Comparison of ENCODE assay signal across 24 cellular contexts in the genomic region with DNA sequence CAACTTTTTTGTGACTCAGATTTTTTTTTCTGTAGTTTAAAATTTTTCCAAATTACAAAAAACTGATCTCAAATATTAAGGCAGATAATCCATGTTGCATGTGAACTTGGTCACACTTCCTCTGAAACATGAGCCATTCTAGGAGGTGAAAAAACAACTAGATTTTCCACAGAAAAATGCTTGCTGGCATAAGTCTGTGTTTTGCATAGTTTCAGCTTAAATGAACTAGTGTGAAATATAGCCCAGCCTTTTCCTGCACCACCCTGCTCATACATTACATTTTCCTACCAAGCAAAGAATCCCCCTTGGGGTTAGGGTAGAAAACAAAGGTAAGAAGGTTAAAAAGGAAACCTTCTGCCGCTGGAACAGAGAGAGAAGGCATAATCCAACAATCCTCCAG. TPM values are rescaled to one million over a fixed set of nuclear protein-coding genes. Genes with fewer than 3 reads are reported as not detected.
DNase-seq lines count a peak whose midpoint lies in the region; ATAC-seq, FAIRE-seq and TF ChIP-seq lines count a peak whose summit lies in the region.
"Had no signal": no experiment of that assay in that cellular context is flagged by ENCODE, and none has a peak within 500 bp of the region (broad histone marks: within the 10 kb centered on the region; RNA-seq: fewer than 3 reads in every experiment).

No MANE protein-coding gene starts in this region.

- H3K4me1 ChIP-seq in endothelial cell of umbilical vein (ENCODE audit: control insufficient read depth, extremely low read depth, insufficient read depth, low read length) = no peaks in the 10 kb centered on the region

- H3K4me3 Mint-ChIP-seq in activated T-cell treated with anti-CD3 and anti-CD28 coated beads, Interleukin-2, amount 50 U/mL, for 24 hours = no peak overlapping the region
- H3K4me3 Mint-ChIP-seq in activated CD4-positive, alpha-beta T cell treated with anti-CD3 and anti-CD28 coated beads for 36 hours = no peak overlapping the region
- H3K4me3 Mint-ChIP-seq: CD8-positive, alpha-beta memory T cell had no signal

- no peaks in the 10 kb centered on the region for H3K27me3 ChIP-seq in endothelial cell of umbilical vein (ENCODE audit: control insufficient read depth in 2 of 2, insufficient read depth in 2 of 2, low read length in 2 of 2)

- dilution Hi-C loops in endothelial cell of umbilical vein (cut with MboI; ENCODE audit: extremely low pct_ligation_motif_present, low sequenced_read_pairs) = no loop called here

- H3K4me1 Mint-ChIP-seq in activated T-cell treated with anti-CD3 and anti-CD28 coated beads, Interleukin-2, amount 50 U/mL, for 24 hours (ENCODE audit: low read depth) = peaks cover 2% of the 10 kb centered on the region
- no peaks in the 10 kb centered on the region for H3K4me1 Mint-ChIP-seq in activated CD4-positive, alpha-beta T cell treated with anti-CD3 and anti-CD28 coated beads for 36 hours
- H3K4me1 Mint-ChIP-seq: CD8-positive, alpha-beta memory T cell had no signal

- CTCF ChIA-PET in endothelial cell of umbilical vein (lab: Charles Lee) = no interaction called here
- CTCF ChIA-PET in activated CD4-positive, alpha-beta T cell treated with anti-CD3 and anti-CD28 coated beads for 36 hours (lab: Charles Lee) = no interaction called here

- no peaks in the 10 kb centered on the region for H3K36me3 ChIP-seq in endothelial cell of umbilical vein (ENCODE audit: control insufficient read depth in 2 of 2, extremely low read depth in 1 of 2, insufficient read depth in 2 of 2, low read length in 2 of 2)

- H3K79me2 ChIP-seq in endothelial cell of umbilical vein (ENCODE audit: control insufficient read depth, insufficient read depth, low read length) = no peaks in the 10 kb centered on the region

- no peak for ATAC-seq in activated CD4-positive, alpha-beta T cell treated with anti-CD3 and anti-CD28 coated beads for 36 hours

- H3K36me3 Mint-ChIP-seq in activated T-cell treated with anti-CD3 and anti-CD28 coated beads, Interleukin-2, amount 50 U/mL, for 24 hours (ENCODE audit: low read depth) = peaks cover 67% of the 10 kb centered on the region
- H3K36me3 Mint-ChIP-seq in activated CD4-positive, alpha-beta T cell treated with anti-CD3 and anti-CD28 coated beads for 36 hours (ENCODE audit: low read depth) = peaks cover 35% of the 10 kb centered on the region

- no peak for TF ChIP-seq CTCF in endothelial cell of umbilical vein (IDR thresholded peaks at IDR 0.05; ENCODE audit: extremely low read depth in 1 of 2, insufficient read depth in 1 of 2, low read depth in 1 of 2, low read length in 2 of 2)

- FAIRE-seq in endothelial cell of umbilical vein (lab: Jason Lieb, UNC) = no peak
- FAIRE-seq: G401.6 had no signal

- H3K4me3 ChIP-seq in endothelial cell of umbilical vein (replicated peaks in 1 of 3; ENCODE audit: insufficient read depth in 1 of 3, low read depth in 1 of 3, low read length in 3 of 3) = no peak overlapping the region

- H3K4me2 ChIP-seq in endothelial cell of umbilical vein (ENCODE audit: insufficient read depth, low read length) = no peak overlapping the region
- H3K4me2 ChIP-seq: SK-N-SH had no signal

- H3K9me1 ChIP-seq in endothelial cell of umbilical vein (replicated peaks; ENCODE audit: control insufficient read depth, extremely low read depth, insufficient read depth, low read length) = no peaks in the 10 kb centered on the region

- no peaks in the 10 kb centered on the region for H3K9me3 ChIP-seq in endothelial cell of umbilical vein (replicated peaks; ENCODE audit: control insufficient read depth, insufficient read depth, low read length)
- H3K9me3 ChIP-seq: SK-N-SH had no signal

- intact Hi-C loops in endothelial cell of umbilical vein (cut with micrococcal nuclease) (no loop called here), posterior cingulate gyrus (cut with DNase I) (no loop called here)
- intact Hi-C loops in activated CD4-positive, alpha-beta T cell treated with anti-CD3 and anti-CD28 coated beads for 36 hours (cut with DNase I, micrococcal nuclease) = no loop called here

- peak overlapping the region; percentile 50 for H3K27ac Mint-ChIP-seq in activated T-cell treated with anti-CD3 and anti-CD28 coated beads, Interleukin-2, amount 50 U/mL, for 24 hours
- no peak overlapping the region for H3K27ac Mint-ChIP-seq in activated CD4-positive, alpha-beta T cell treated with anti-CD3 and anti-CD28 coated beads for 36 hours
- H3K27ac Mint-ChIP-seq: CD8-positive, alpha-beta memory T cell; IgD-negative memory B cell had no signal

- H3K27me3 Mint-ChIP-seq in activated T-cell treated with anti-CD3 and anti-CD28 coated beads, Interleukin-2, amount 50 U/mL, for 24 hours = no peaks in the 10 kb centered on the region
- H3K27me3 Mint-ChIP-seq in activated CD4-positive, alpha-beta T cell treated with anti-CD3 and anti-CD28 coated beads for 36 hours = no peaks in the 10 kb centered on the region
- H3K27me3 Mint-ChIP-seq: CD8-positive, alpha-beta memory T cell; IgD-negative memory B cell had no signal

- POLR2A ChIA-PET in endothelial cell of umbilical vein (lab: Charles Lee) = no interaction called here
- POLR2A ChIA-PET in activated CD4-positive, alpha-beta T cell treated with anti-CD3 and anti-CD28 coated beads for 36 hours (lab: Charles Lee) = no interaction called here

- H3K9me3 Mint-ChIP-seq in activated T-cell treated with anti-CD3 and anti-CD28 coated beads, Interleukin-2, amount 50 U/mL, for 24 hours = no peaks in the 10 kb centered on the region
- no peaks in the 10 kb centered on the region for H3K9me3 Mint-ChIP-seq in activated CD4-positive, alpha-beta T cell treated with anti-CD3 and anti-CD28 coated beads for 36 hours (ENCODE audit: low read depth)

- no peak for DNase-seq in activated T-cell treated with anti-CD3 and anti-CD28 coated beads, Interleukin-2, amount 50 U/mL, for 24 hours
- no peak for DNase-seq in activated T-cell treated with anti-CD3 and anti-CD28 coated beads, Interleukin-2, amount 50 U/mL, for 1 hour
- DNase-seq in endothelial cell of umbilical vein (ENCODE audit: low read depth, low spot score) = peak; percentile 25
- peak; percentile 42 for DNase-seq in iris pigment epithelial cell (ENCODE audit: low read depth)
- DNase-seq in caudate nucleus (lab: John Stamatoyannopoulos, UW) = no peak
- DNase-seq in posterior cingulate gyrus = no peak
- no peak for DNase-seq in activated CD4-positive, alpha-beta T cell treated with anti-CD3 and anti-CD28 coated beads for 36 hours
- DNase-seq in DMS53 (lab: John Stamatoyannopoulos, UW) = no peak
- DNase-seq: ACHN; Calu3; CD8-positive, alpha-beta memory T cell; DMS153; NCI-H1417; NCI-H187 treated with DMSO at 0.1 percent for 48 hours; NCI-H2227 treated with DMSO at 0.1 percent for 48 hours; NCI-H510A treated with DMSO at 0.1 percent for 48 hours; NCI-H748 treated with DMSO at 0.1 percent for 48 hours; NK-92 treated with Interleukin-12 subunit alpha and Interleukin-12 subunit beta, amount 100 ng/mL, for 24 hours; SIG-M5; SK-N-SH had no signal

- H3K27ac ChIP-seq in endothelial cell of umbilical vein (ENCODE audit: insufficient read depth, low read depth, low read length) (no peak overlapping the region), caudate nucleus (ENCODE audit: low read depth, low read length) (no peak overlapping the region)
- H3K27ac ChIP-seq: 22Rv1, C4-2B had no signal

- no peak for TF ChIP-seq POLR2A in endothelial cell of umbilical vein (IDR thresholded peaks at IDR 0.05; ENCODE audit: low read depth, low read length)

- H3K9ac ChIP-seq in endothelial cell of umbilical vein (replicated peaks; ENCODE audit: extremely low read depth, insufficient read depth, low read length) = no peak overlapping the region
- H3K9ac ChIP-seq: SK-N-SH had no signal

- no peaks in the 10 kb centered on the region for H4K20me1 ChIP-seq in endothelial cell of umbilical vein (replicated peaks; ENCODE audit: control insufficient read depth, extremely low read depth, insufficient read depth, low read length)

- BruUV-seq in endothelial cell of umbilical vein (replicated peaks; lab: Mats Ljungman, UMichigan) = no TSS peak

- H2AFZ ChIP-seq in endothelial cell of umbilical vein (ENCODE audit: low read depth, low read length) = no peak overlapping the region

TF ChIP-seq in endothelial cell of umbilical vein, 7 proteins besides CTCF, POLR2A, EP300 and RAD21:
- no peak for TF ChIP-seq EZH2 (IDR thresholded peaks at IDR 0.05; ENCODE audit: borderline replicate concordance, low read depth, low read length, severe bottlenecking)

RNA-seq across cellular contexts. Expression of a gene that starts 48.2 kb away (rescaled TPM):
- 34.4 and 36.1 TPM in 2 replicates for total RNA-seq in endothelial cell of umbilical vein
- 12.4 and 13.2 TPM in 2 replicates for polyA plus RNA-seq in endothelial cell of umbilical vein
- 15.2 and 16.0 TPM in 2 replicates for polyA plus RNA-seq in endothelial cell of umbilical vein (2011; cell fraction: cytosol; rRNA removed)
- 33.9 and 37.1 TPM in 2 replicates for polyA plus RNA-seq in endothelial cell of umbilical vein (2011; cell fraction: nucleus; rRNA removed)
- 14.3 and 26.4 TPM in 2 replicates for polyA plus RNA-seq in endothelial cell of umbilical vein (2012)
- 23.5 and 28.2 TPM in 2 replicates for polyA minus RNA-seq in endothelial cell of umbilical vein
- 21.8 TPM for polyA minus RNA-seq in endothelial cell of umbilical vein (2011; cell fraction: cytosol; rRNA and poly(A)+ RNA removed)
- polyA minus RNA-seq in endothelial cell of umbilical vein (2011; cell fraction: nucleus; rRNA and poly(A)+ RNA removed) = 29.1 and 38.5 TPM in 2 replicates
- 10 to 100 TPM; 10.3 to 11.3 TPM for total RNA-seq in activated CD4-positive, alpha-beta T cell treated with anti-CD3 and anti-CD28 coated beads for 36 hours

Comparison
In these comparisons a context has a peak if more than half of its experiments do, and no peak if none do; other contexts are left out.
1. DNase-seq: peak in endothelial cell of umbilical vein (single experiment) and iris pigment epithelial cell (single experiment); none in activated T-cell treated with anti-CD3 and anti-CD28 coated beads, Interleukin-2, amount 50 U/mL, for 24 hours (single experiment), activated T-cell treated with anti-CD3 and anti-CD28 coated beads, Interleukin-2, amount 50 U/mL, for 1 hour (single experiment), caudate nucleus (0 of 61), posterior cingulate gyrus (0 of 10), activated CD4-positive, alpha-beta T cell treated with anti-CD3 and anti-CD28 coated beads for 36 hours (single experiment) and DMS53 (single experiment).